33 cellular contexts compared by ENCODE assay signal in genomic region chr5:100646011-100646410, GRCh38.
"Had no signal": no experiment of that assay in that cellular context is flagged by ENCODE, and none has a peak within 500 bp of the region (broad histone marks: within the 10 kb centered on the region; RNA-seq: fewer than 3 reads in every experiment).

No MANE protein-coding gene starts in this region.

- H3K27me3 ChIP-seq: colonic mucosa, esophagus squamous epithelium, spleen, transverse colon, upper lobe of right lung, uterus had no signal

- H3K9me3 Mint-ChIP-seq: immature natural killer cell; memory B cell; mesothelial cell of epicardium; natural killer cell treated with Interleukin-12 subunit alpha and Interleukin-12 subunit beta and Interleukin-15 and Interleukin-18, amount 100 ng/mL, for 72 hours; neural progenitor cell; stimulated activated naive B cell treated with anti-CD40 and anti-IgM and Interleukin-4, amounts not matched to agents 10 μg/mL and 1 μg/mL and 100 μg/mL, for 72 hours; stimulated activated naive CD8-positive, alpha-beta T cell treated with anti-CD3 and anti-CD28 coated beads, Interleukin-15, Interleukin-2, amounts not matched to agents 100 ng/mL and 50 ng/mL, for 24 hours had no signal

- DNase-seq: colonic mucosa; dermis blood vessel endothelial cell; effector memory CD4-positive, alpha-beta T cell; erythroblast; esophagus squamous epithelium; foreskin melanocyte; hypothalamus; immature natural killer cell; islet precursor cell; kidney glomerular epithelial cell; left colon; left ventricle myocardium superior; mucosa of descending colon; naive B cell; nucleus accumbens; posterior cingulate gyrus; psoas muscle; right cardiac atrium; spleen; stimulated activated CD4-positive, alpha-beta T cell treated with anti-CD3 and anti-CD28 coated beads, Interleukin-2, amount 100 ng/mL, for 48 hours; stimulated activated naive B cell treated with anti-CD40 and anti-IgM and Interleukin-4, amounts not matched to agents 10 μg/mL and 1 μg/mL and 100 μg/mL, for 72 hours; transverse colon; upper lobe of right lung; uterus had no signal

- FAIRE-seq: endometrium had no signal

- H3K27ac Mint-ChIP-seq: immature natural killer cell; memory B cell; mesothelial cell of epicardium; naive B cell; natural killer cell treated with Interleukin-12 subunit alpha and Interleukin-12 subunit beta and Interleukin-15 and Interleukin-18, amount 100 ng/mL, for 72 hours; stimulated activated naive B cell treated with anti-CD40 and anti-IgM and Interleukin-4, amounts not matched to agents 10 μg/mL and 1 μg/mL and 100 μg/mL, for 72 hours; stimulated activated naive CD8-positive, alpha-beta T cell treated with anti-CD3 and anti-CD28 coated beads, Interleukin-15, Interleukin-2, amounts not matched to agents 100 ng/mL and 50 ng/mL, for 24 hours had no signal

- H2AFZ ChIP-seq: neural progenitor cell had no signal

- H3K9me3 ChIP-seq: colonic mucosa, esophagus squamous epithelium, mucosa of descending colon, psoas muscle, spleen, thoracic aorta, transverse colon, upper lobe of right lung, uterus had no signal

- H3K27ac ChIP-seq: colonic mucosa, esophagus squamous epithelium, neural progenitor cell, psoas muscle, skin epidermis, spleen, thoracic aorta, transverse colon, upper lobe of right lung, uterus had no signal

- H3K36me3 Mint-ChIP-seq: immature natural killer cell; memory B cell; mesothelial cell of epicardium; naive B cell; natural killer cell treated with Interleukin-12 subunit alpha and Interleukin-12 subunit beta and Interleukin-15 and Interleukin-18, amount 100 ng/mL, for 72 hours; neural progenitor cell; stimulated activated naive B cell treated with anti-CD40 and anti-IgM and Interleukin-4, amounts not matched to agents 10 μg/mL and 1 μg/mL and 100 μg/mL, for 72 hours had no signal

- H3K4me1 ChIP-seq: colonic mucosa, psoas muscle, upper lobe of right lung, uterus had no signal

- H3K4me1 Mint-ChIP-seq: immature natural killer cell; memory B cell; naive B cell; stimulated activated naive B cell treated with anti-CD40 and anti-IgM and Interleukin-4, amounts not matched to agents 10 μg/mL and 1 μg/mL and 100 μg/mL, for 72 hours had no signal

- H3K4me3 Mint-ChIP-seq: immature natural killer cell; memory B cell; mesothelial cell of epicardium; naive B cell; natural killer cell treated with Interleukin-12 subunit alpha and Interleukin-12 subunit beta and Interleukin-15 and Interleukin-18, amount 100 ng/mL, for 72 hours; neural progenitor cell; stimulated activated naive B cell treated with anti-CD40 and anti-IgM and Interleukin-4, amounts not matched to agents 10 μg/mL and 1 μg/mL and 100 μg/mL, for 72 hours; stimulated activated naive CD8-positive, alpha-beta T cell treated with anti-CD3 and anti-CD28 coated beads, Interleukin-15, Interleukin-2, amounts not matched to agents 100 ng/mL and 50 ng/mL, for 24 hours had no signal

- H3K4me3 ChIP-seq: colonic mucosa, esophagus squamous epithelium, lung, mucosa of descending colon, neural progenitor cell, psoas muscle, skin epidermis, spleen, thoracic aorta, transverse colon, upper lobe of right lung, uterus had no signal

- H3K9ac ChIP-seq: neural progenitor cell had no signal

- H3K4me2 ChIP-seq: neural progenitor cell had no signal

- H3K36me3 ChIP-seq: colonic mucosa, esophagus squamous epithelium, neural progenitor cell, spleen, thoracic aorta, transverse colon, upper lobe of right lung, uterus had no signal
